19 cellular contexts compared by ENCODE assay signal in the genomic region with DNA sequence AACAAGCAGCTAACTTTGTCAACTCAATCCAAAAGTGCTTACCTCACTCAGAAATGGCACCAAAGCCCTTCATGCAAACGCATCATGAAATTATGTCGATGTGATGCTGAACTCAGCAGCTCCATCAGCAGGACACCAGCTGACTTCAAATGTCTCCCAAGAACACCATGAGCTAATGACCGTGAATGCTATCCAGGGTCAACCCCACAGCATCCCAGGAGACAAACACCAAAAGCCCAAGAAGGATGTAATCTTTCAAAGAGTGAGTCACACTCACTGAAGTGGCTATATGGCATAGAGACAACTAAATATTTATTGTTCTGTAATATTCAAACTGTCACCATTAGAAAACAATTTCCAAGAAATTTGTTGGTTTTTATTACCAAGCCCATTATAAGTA.
DNase-seq lines count a peak whose midpoint lies in the region; ATAC-seq and TF ChIP-seq lines count a peak whose summit lies in the region.
"Had no signal": no experiment of that assay in that cellular context is flagged by ENCODE, and none has a peak within 500 bp of the region (broad histone marks: within the 10 kb centered on the region; RNA-seq: fewer than 3 reads in every experiment).

No MANE protein-coding gene starts in this region.

- peaks cover 28% of the 10 kb centered on the region for H3K4me1 Mint-ChIP-seq in HFFc6 (ENCODE audit: low read depth)
- no peaks in the 10 kb centered on the region for H3K4me1 Mint-ChIP-seq in activated T-cell treated with anti-CD3 and anti-CD28 coated beads, Interleukin-2, amount 50 U/mL, for 4 hours (ENCODE audit: low read depth)
- H3K4me1 Mint-ChIP-seq: central memory CD8-positive, alpha-beta T cell had no signal

- no peaks in the 10 kb centered on the region for H3K36me3 Mint-ChIP-seq in HFFc6 (ENCODE audit: low read depth)
- no peaks in the 10 kb centered on the region for H3K36me3 Mint-ChIP-seq in activated T-cell treated with anti-CD3 and anti-CD28 coated beads, Interleukin-2, amount 50 U/mL, for 4 hours (ENCODE audit: insufficient read depth)

- H3K27ac Mint-ChIP-seq in HFFc6: no peak overlapping the region

- H3K27me3 Mint-ChIP-seq in HFFc6 (ENCODE audit: insufficient read depth): 0 out of 2 replicates have a peak, but pooled peaks cover 3% of the 10 kb centered on the region
- peaks cover 4% of the 10 kb centered on the region for H3K27me3 Mint-ChIP-seq in activated T-cell treated with anti-CD3 and anti-CD28 coated beads, Interleukin-2, amount 50 U/mL, for 4 hours (ENCODE audit: low read depth)
- H3K27me3 Mint-ChIP-seq: central memory CD8-positive, alpha-beta T cell had no signal

- DNase-seq in AG10803 (ENCODE audit: low read depth) (peak; percentile 70), HFFc6 (peak; percentile 67), astrocyte of the cerebellum (ENCODE audit: low read depth) (peak; percentile 52), hepatic stellate cell (ENCODE audit: low spot score) (peak; percentile 24), left lobe of liver (ENCODE audit: low spot score) (no peak), SIG-M5 treated with dmso at 0.1 percent for 504 hours (lab: John Stamatoyannopoulos, UW; ENCODE audit: unreplicated experiment) (no peak)
- DNase-seq in activated T-cell treated with anti-CD3 and anti-CD28 coated beads, Interleukin-2, amount 50 U/mL, for 4 hours: no peak
- DNase-seq: effector CD4-positive, alpha-beta T cell; esophagus squamous epithelium; KBM-7; left colon; NCI-H2081; NCI-H510A treated with DMSO at 0.1 percent for 48 hours; SHP77 treated with DMSO at 0.1 percent for 48 hours; stimulated activated naive CD4-positive, alpha-beta T cell treated with Interleukin-2 at 50 U/mL for 16 hours; transverse colon had no signal

- no peaks in the 10 kb centered on the region for H3K9me3 Mint-ChIP-seq in HFFc6
- H3K9me3 Mint-ChIP-seq in activated T-cell treated with anti-CD3 and anti-CD28 coated beads, Interleukin-2, amount 50 U/mL, for 4 hours: peaks cover 3% of the 10 kb centered on the region

- H3K36me3 ChIP-seq in gastroesophageal sphincter: no peaks in the 10 kb centered on the region
- H3K36me3 ChIP-seq: esophagus squamous epithelium, HAP-1, transverse colon had no signal

- TF ChIP-seq POLR2A in gastroesophageal sphincter (IDR thresholded peaks at IDR 0.05): no peak

- no peak for ATAC-seq in left lobe of liver
- no peak for ATAC-seq in gastroesophageal sphincter
- ATAC-seq in activated T-cell treated with anti-CD3 and anti-CD28 coated beads, Interleukin-2, amount 50 U/mL, for 4 hours: no peak
- ATAC-seq: left colon had no signal

- no peaks in the 10 kb centered on the region for H3K4me1 ChIP-seq in gastroesophageal sphincter
- H3K4me1 ChIP-seq: esophagus squamous epithelium, HAP-1, transverse colon had no signal

- TF ChIP-seq CTCF in AG10803 (conservative IDR thresholded peaks at IDR 0.05; ENCODE audit: low read length) (no peak), HFFc6 (IDR thresholded peaks at IDR 0.05) (no peak), astrocyte of the cerebellum (IDR thresholded peaks at IDR 0.05; ENCODE audit: low read depth, low read length, missing control alignments) (no peak), gastroesophageal sphincter (IDR thresholded peaks at IDR 0.05) (no peak)

- H3K27ac ChIP-seq in gastroesophageal sphincter: no peak overlapping the region
- H3K27ac ChIP-seq: esophagus squamous epithelium, transverse colon had no signal

- H3K9me3 ChIP-seq in gastroesophageal sphincter: no peaks in the 10 kb centered on the region
- H3K9me3 ChIP-seq: esophagus squamous epithelium, HAP-1, transverse colon had no signal

- 80 to 83% methylated on average over 1 to 3 of the region's 3 CpGs for WGBS in gastroesophageal sphincter (ENCODE audit: low coverage in 1 of 2), 2 donors

- no peak overlapping the region for H3K4me3 Mint-ChIP-seq in HFFc6
- H3K4me3 Mint-ChIP-seq in activated T-cell treated with anti-CD3 and anti-CD28 coated beads, Interleukin-2, amount 50 U/mL, for 4 hours: no peak overlapping the region
- H3K4me3 Mint-ChIP-seq: central memory CD8-positive, alpha-beta T cell had no signal

- in situ Hi-C loops in astrocyte of the cerebellum (cut with HindIII; ENCODE audit: low sequenced_read_pairs): no loop called here

- H3K4me3 ChIP-seq in AG10803 (ENCODE audit: low read length) (no peak overlapping the region), astrocyte of the cerebellum (ENCODE audit: low read depth, low read length) (no peak overlapping the region), gastroesophageal sphincter (no peak overlapping the region)
- H3K4me3 ChIP-seq: esophagus squamous epithelium, HAP-1, transverse colon had no signal

- TF ChIP-seq EP300 in gastroesophageal sphincter (IDR thresholded peaks at IDR 0.05): no peak

- H3K27me3 ChIP-seq in gastroesophageal sphincter: no peaks in the 10 kb centered on the region
- H3K27me3 ChIP-seq: esophagus squamous epithelium, transverse colon had no signal

Comparison
In these comparisons a context has a peak if more than half of its experiments do, and no peak if none do; other contexts are left out.
1. DNase-seq: peak in AG10803 (single experiment), HFFc6 (single experiment), astrocyte of the cerebellum (single experiment) and hepatic stellate cell (single experiment); none in left lobe of liver (single experiment), SIG-M5 treated with dmso at 0.1 percent for 504 hours (single experiment) and activated T-cell treated with anti-CD3 and anti-CD28 coated beads, Interleukin-2, amount 50 U/mL, for 4 hours (single experiment).